ENCODE assay signal across 21 cellular contexts in genomic region chr12:87127272-87127671, GRCh38.
DNase-seq lines count a peak whose midpoint lies in the region; ATAC-seq and TF ChIP-seq lines count a peak whose summit lies in the region.
"Had no signal": no experiment of that assay in that cellular context is flagged by ENCODE, and none has a peak within 500 bp of the region (broad histone marks: within the 10 kb centered on the region; RNA-seq: fewer than 3 reads in every experiment).

No MANE protein-coding gene starts in this region.

- H3K27ac ChIP-seq in neural progenitor cell (no peak overlapping the region), coronary artery (no peak overlapping the region)
- H3K27ac ChIP-seq: right atrium auricular region had no signal

- no peaks in the 10 kb centered on the region for H3K4me1 ChIP-seq in neural progenitor cell
- H3K4me1 ChIP-seq: right atrium auricular region had no signal

- no peak overlapping the region for H3K4me2 ChIP-seq in neural progenitor cell

- no peaks in the 10 kb centered on the region for H3K36me3 Mint-ChIP-seq in neural progenitor cell

- H3F3A ChIP-seq in neural progenitor cell (ENCODE audit: low read depth): no peaks in the 10 kb centered on the region

- H3K4me1 Mint-ChIP-seq in neural progenitor cell: no peaks in the 10 kb centered on the region
- H3K4me1 Mint-ChIP-seq: activated T-helper 17 cell treated with anti-CD3 and anti-CD28 coated beads, Interleukin-2, amount 50 U/mL, for 72 hours; neural crest cell had no signal

- no peak for ATAC-seq in GM19455 (IDR thresholded peaks at IDR 0.05; ENCODE audit: unreplicated experiment)
- ATAC-seq: activated T-helper 17 cell treated with anti-CD3 and anti-CD28 coated beads, Interleukin-2, amount 50 U/mL, for 72 hours; HCT116 had no signal

- H3K27me3 Mint-ChIP-seq in neural progenitor cell (ENCODE audit: insufficient read depth, low read depth): no peaks in the 10 kb centered on the region
- H3K27me3 Mint-ChIP-seq: activated T-helper 17 cell treated with anti-CD3 and anti-CD28 coated beads, Interleukin-2, amount 50 U/mL, for 72 hours had no signal

- no peaks in the 10 kb centered on the region for H4K20me1 ChIP-seq in neural progenitor cell (ENCODE audit: low read depth)

- H3K4me3 ChIP-seq in neural progenitor cell (no peak overlapping the region), coronary artery (no peak overlapping the region)
- H3K4me3 ChIP-seq: right atrium auricular region had no signal

- no peaks in the 10 kb centered on the region for H3K27me3 ChIP-seq in neural progenitor cell
- H3K27me3 ChIP-seq: BE2C, right atrium auricular region had no signal

- H3K9ac ChIP-seq in neural progenitor cell: no peak overlapping the region

- peak overlapping the region; percentile 6 for H2AFZ ChIP-seq in neural progenitor cell (replicated peaks)

- no peaks in the 10 kb centered on the region for H3K9me3 ChIP-seq in neural progenitor cell (ENCODE audit: low read depth)
- H3K9me3 ChIP-seq: BE2C had no signal

- DNase-seq in GM03348 (ENCODE audit: low spot score): peak; percentile 12
- DNase-seq in NCI-H446 treated with DMSO at 0.1 percent for 48 hours (lab: John Stamatoyannopoulos, UW): peak; percentile 98
- DNase-seq in cerebellar cortex (ENCODE audit: low spot score): peak; percentile 98
- no peak for DNase-seq in neural progenitor cell (ENCODE audit: low spot score)
- DNase-seq in coronary artery (ENCODE audit: low spot score): no peak
- no peak for DNase-seq in NCI-H2171 treated with DMSO at 0.1 percent for 48 hours (lab: John Stamatoyannopoulos, UW)
- DNase-seq: BE2C; Calu3; head of caudate nucleus; islet precursor cell; mesendoderm; NCI-H2081; NCI-H82; RPMI8226; stimulated activated CD4-positive, alpha-beta T cell treated with anti-CD3 and anti-CD28 coated beads, Interleukin-1b, Interleukin-23, amount 100 ng/mL, for 48 hours had no signal

- H3K27ac Mint-ChIP-seq in neural progenitor cell: no peak overlapping the region
- H3K27ac Mint-ChIP-seq: activated T-helper 17 cell treated with anti-CD3 and anti-CD28 coated beads, Interleukin-2, amount 50 U/mL, for 72 hours; T-helper 1 cell treated with Interleukin-12 subunit alpha and Interleukin-12 subunit beta and Interleukin-4 antibody, amounts not matched to agents 30 μg/mL and 1 μg/mL, for 36 hours had no signal

- H3K79me2 ChIP-seq in neural progenitor cell (ENCODE audit: low read depth): no peaks in the 10 kb centered on the region

- H3K36me3 ChIP-seq in neural progenitor cell: no peaks in the 10 kb centered on the region
- H3K36me3 ChIP-seq: BE2C, right atrium auricular region had no signal

- TF ChIP-seq CTCF in neural progenitor cell (IDR thresholded peaks at IDR 0.05) (no peak), coronary artery (IDR thresholded peaks at IDR 0.05) (no peak)

- no peaks in the 10 kb centered on the region for H3K9me3 Mint-ChIP-seq in neural progenitor cell
- H3K9me3 Mint-ChIP-seq: neural crest cell; T-helper 1 cell treated with Interleukin-12 subunit alpha and Interleukin-12 subunit beta and Interleukin-4 antibody, amounts not matched to agents 30 μg/mL and 1 μg/mL, for 36 hours had no signal

- no peak overlapping the region for H3K4me3 Mint-ChIP-seq in neural progenitor cell
- H3K4me3 Mint-ChIP-seq: activated T-helper 17 cell treated with anti-CD3 and anti-CD28 coated beads, Interleukin-2, amount 50 U/mL, for 72 hours; neural crest cell; T-helper 1 cell treated with Interleukin-12 subunit alpha and Interleukin-12 subunit beta and Interleukin-4 antibody, amounts not matched to agents 30 μg/mL and 1 μg/mL, for 36 hours had no signal

Comparison
In these comparisons a context has a peak if more than half of its experiments do, and no peak if none do; other contexts are left out.
1. DNase-seq: peak in GM03348 (single experiment), NCI-H446 treated with DMSO at 0.1 percent for 48 hours (single experiment) and cerebellar cortex (single experiment); none in neural progenitor cell (single experiment), coronary artery (single experiment) and NCI-H2171 treated with DMSO at 0.1 percent for 48 hours (single experiment).